In genomic region chr17:78418627-78419026, GRCh38 we compare ENCODE assay signal across 29 cellular contexts. TPM values are rescaled to one million over a fixed set of nuclear protein-coding genes. Genes with fewer than 3 reads are reported as not detected.
A peak's percentile ranks its signal among the peaks of the same experiment; 100 is the strongest.
DNase-seq lines count a peak whose midpoint lies in the region; FAIRE-seq and TF ChIP-seq lines count a peak whose summit lies in the region.
"Had no signal": no experiment of that assay in that cellular context is flagged by ENCODE, and none has a peak within 500 bp of the region (broad histone marks: within the 10 kb centered on the region; RNA-seq: fewer than 3 reads in every experiment).

No MANE protein-coding gene starts in this region.

- 71 to 78% (median 72%) methylated on average over 3 of the region's 3 CpGs for WGBS in small intestine, 3 donors

- H3K9me3 Mint-ChIP-seq in CD14-positive monocyte = peaks cover 0 to 3% (median 0%) of the 10 kb centered on the region in 7 donors
- no peaks in the 10 kb centered on the region for H3K9me3 Mint-ChIP-seq in activated T-helper 1 cell treated with anti-CD3 and anti-CD28 coated beads, Interleukin-12 subunit alpha, Interleukin-12 subunit beta, Interleukin-2, Interleukin-4 antibody, amounts not matched to agents 30 ng/mL and 10 ng/mL and 1 ng/mL, durations not matched to agents 14 hours and 24 hours and 36 hours
- H3K9me3 Mint-ChIP-seq: immature natural killer cell; memory B cell; neural progenitor cell; T-helper 2 cell treated with Interferon-gamma antibody and Interleukin-4, amounts not matched to agents 5 μg/mL and 100 μg/mL, for 36 hours had no signal

- intact Hi-C loops in CD14-positive monocyte (cut with micrococcal nuclease) = loop anchor here in 1 of 2 donors (5.0 kb wide), 1 partner anchor 131 kb away; no protein-coding TSS in a partner anchor
- intact Hi-C loops in activated T-helper 1 cell treated with anti-CD3 and anti-CD28 coated beads, Interleukin-12 subunit alpha, Interleukin-12 subunit beta, Interleukin-2, Interleukin-4 antibody, amounts not matched to agents 30 ng/mL and 10 ng/mL and 1 ng/mL, durations not matched to agents 14 hours and 24 hours and 36 hours (cut with micrococcal nuclease) = no loop called here

- no peak for TF ChIP-seq CTCF in CD14-positive monocyte (IDR thresholded peaks at IDR 0.05)
- no peak for TF ChIP-seq CTCF in parathyroid adenoma (IDR thresholded peaks at IDR 0.05)
- TF ChIP-seq CTCF in foreskin fibroblast (IDR thresholded peaks at IDR 0.05; ENCODE audit: low read depth, low read length) = no peak
- TF ChIP-seq CTCF in GM20000 (IDR thresholded peaks at IDR 0.05; ENCODE audit: extremely low read depth, missing control alignments) = no peak

- H3K27me3 ChIP-seq in parathyroid adenoma (ENCODE audit: control insufficient read depth, insufficient read depth, low read length) = no peaks in the 10 kb centered on the region
- no peaks in the 10 kb centered on the region for H3K27me3 ChIP-seq in small intestine (ENCODE audit: control insufficient read depth in 2 of 2, insufficient read depth in 2 of 2, low read length in 2 of 2)
- H3K27me3 ChIP-seq: ascending aorta, cardiac muscle cell, neural progenitor cell had no signal

- no peak overlapping the region for H2AFZ ChIP-seq in parathyroid adenoma
- H2AFZ ChIP-seq: GM23248, neural progenitor cell had no signal

- FAIRE-seq in small intestine (lab: Jason Lieb, UNC) = no peak
- FAIRE-seq: colon, G401.6 had no signal

- H3K27ac ChIP-seq in parathyroid adenoma (peak overlapping the region; percentile 75), small intestine (ENCODE audit: low read depth in 1 of 2, low read length in 1 of 2) (no peak overlapping the region)
- H3K27ac ChIP-seq: C4-2B, cardiac muscle cell, GM23248, neural progenitor cell had no signal

- no peaks in the 10 kb centered on the region for H3K79me2 ChIP-seq in parathyroid adenoma

- H3K27ac Mint-ChIP-seq in CD14-positive monocyte = peak overlapping the region; percentile 25 to 100 (median 85)
- peak overlapping the region; percentile 44 for H3K27ac Mint-ChIP-seq in activated T-helper 1 cell treated with anti-CD3 and anti-CD28 coated beads, Interleukin-12 subunit alpha, Interleukin-12 subunit beta, Interleukin-2, Interleukin-4 antibody, amounts not matched to agents 30 ng/mL and 10 ng/mL and 1 ng/mL, durations not matched to agents 14 hours and 24 hours and 36 hours
- H3K27ac Mint-ChIP-seq: neural progenitor cell had no signal

- peaks cover 56% of the 10 kb centered on the region for H3K4me1 Mint-ChIP-seq in CD14-positive monocyte
- H3K4me1 Mint-ChIP-seq in activated T-helper 1 cell treated with anti-CD3 and anti-CD28 coated beads, Interleukin-12 subunit alpha, Interleukin-12 subunit beta, Interleukin-2, Interleukin-4 antibody, amounts not matched to agents 30 ng/mL and 10 ng/mL and 1 ng/mL, durations not matched to agents 14 hours and 24 hours and 36 hours (ENCODE audit: low read depth) = peaks cover 83% of the 10 kb centered on the region
- H3K4me1 Mint-ChIP-seq: memory B cell, neural progenitor cell had no signal

- H3K9me3 ChIP-seq in parathyroid adenoma (ENCODE audit: control insufficient read depth, low read length) (no peaks in the 10 kb centered on the region), small intestine (ENCODE audit: control insufficient read depth, low read depth) (no peaks in the 10 kb centered on the region)
- H3K9me3 ChIP-seq: ascending aorta, Caco-2 had no signal

- H3K27me3 Mint-ChIP-seq in CD14-positive monocyte (ENCODE audit: low read depth in 3 of 3) = no peaks in the 10 kb centered on the region
- H3K27me3 Mint-ChIP-seq in activated T-helper 1 cell treated with anti-CD3 and anti-CD28 coated beads, Interleukin-12 subunit alpha, Interleukin-12 subunit beta, Interleukin-2, Interleukin-4 antibody, amounts not matched to agents 30 ng/mL and 10 ng/mL and 1 ng/mL, durations not matched to agents 14 hours and 24 hours and 36 hours (ENCODE audit: insufficient read depth) = no peaks in the 10 kb centered on the region
- H3K27me3 Mint-ChIP-seq: memory B cell, progenitor cell of endocrine pancreas had no signal

- H3K4me3 Mint-ChIP-seq in CD14-positive monocyte = no peak overlapping the region
- no peak overlapping the region for H3K4me3 Mint-ChIP-seq in activated T-helper 1 cell treated with anti-CD3 and anti-CD28 coated beads, Interleukin-12 subunit alpha, Interleukin-12 subunit beta, Interleukin-2, Interleukin-4 antibody, amounts not matched to agents 30 ng/mL and 10 ng/mL and 1 ng/mL, durations not matched to agents 14 hours and 24 hours and 36 hours
- H3K4me3 Mint-ChIP-seq: immature natural killer cell; memory B cell; neural progenitor cell; T-helper 2 cell treated with Interferon-gamma antibody and Interleukin-4, amounts not matched to agents 5 μg/mL and 100 μg/mL, for 36 hours had no signal

- DNase-seq in NCI-H2171 treated with DMSO at 0.1 percent for 48 hours (lab: John Stamatoyannopoulos, UW) (peak; percentile 41), NCI-H2171 (lab: John Stamatoyannopoulos, UW) (no peak), CD14-positive monocyte (ENCODE audit: low spot score) (no peak), small intestine (no peak), foreskin fibroblast (no peak), GM20000 (ENCODE audit: low spot score) (no peak)
- DNase-seq in activated T-helper 1 cell treated with anti-CD3 and anti-CD28 coated beads, Interleukin-12 subunit alpha, Interleukin-12 subunit beta, Interleukin-2, Interleukin-4 antibody, amounts not matched to agents 30 ng/mL and 10 ng/mL and 1 ng/mL, durations not matched to agents 14 hours and 24 hours and 36 hours (ENCODE audit: low spot score) = no peak
- DNase-seq: activated CD4-positive, CD25-positive, alpha-beta regulatory T cell treated with anti-CD3 and anti-CD28 coated beads, Interleukin-2, amount 50 U/mL, for 72 hours; activated T-cell treated with anti-CD3 and anti-CD28 coated beads, Interleukin-2, amount 50 U/mL, for 1 hour; Caco-2; DMS79; effector CD8-positive, alpha-beta T cell; hypothalamus; immature natural killer cell; left cardiac atrium; NCI-H526; Right ventricle myocardium superior; stimulated activated CD4-positive, alpha-beta T cell treated with anti-CD3 and anti-CD28 coated beads, Interleukin-4, amount 100 ng/mL, for 24 hours had no signal

- peaks cover 86 to 91% of the 10 kb centered on the region in 2 donors for H3K36me3 Mint-ChIP-seq in CD14-positive monocyte
- peaks cover 44% of the 10 kb centered on the region for H3K36me3 Mint-ChIP-seq in activated T-helper 1 cell treated with anti-CD3 and anti-CD28 coated beads, Interleukin-12 subunit alpha, Interleukin-12 subunit beta, Interleukin-2, Interleukin-4 antibody, amounts not matched to agents 30 ng/mL and 10 ng/mL and 1 ng/mL, durations not matched to agents 14 hours and 24 hours and 36 hours (ENCODE audit: low read depth)

- H3K4me1 ChIP-seq in parathyroid adenoma (no peaks in the 10 kb centered on the region), small intestine (ENCODE audit: control insufficient read depth in 2 of 2, insufficient read depth in 1 of 2, low read depth in 1 of 2, low read length in 1 of 2) (peaks cover 2 to 25% of the 10 kb centered on the region in 2 donors)
- H3K4me1 ChIP-seq: ascending aorta, neural progenitor cell had no signal

- H3K4me3 ChIP-seq in parathyroid adenoma (ENCODE audit: low read depth, low read length) = no peak overlapping the region
- H3K4me3 ChIP-seq in small intestine (ENCODE audit: low read depth in 1 of 2, low read length in 2 of 2) = no peak overlapping the region
- H3K4me3 ChIP-seq in foreskin fibroblast (ENCODE audit: low read depth in 1 of 2, low read length in 2 of 2) = no peak overlapping the region
- H3K4me3 ChIP-seq: ascending aorta, cardiac muscle cell, GM23248, neural progenitor cell had no signal

- H3K36me3 ChIP-seq in parathyroid adenoma (ENCODE audit: control insufficient read depth, insufficient read depth, low read length) (no peaks in the 10 kb centered on the region), small intestine (ENCODE audit: control insufficient read depth in 2 of 2, insufficient read depth in 2 of 2, low read length in 2 of 2) (peaks cover under 1% of the 10 kb centered on the region in 2 donors)
- H3K36me3 ChIP-seq: neural progenitor cell had no signal

- no peak overlapping the region for H3K9ac ChIP-seq in parathyroid adenoma
- H3K9ac ChIP-seq: GM23248, neural progenitor cell had no signal

- no peak overlapping the region for H3K4me2 ChIP-seq in parathyroid adenoma (ENCODE audit: low read length)
- H3K4me2 ChIP-seq: neural progenitor cell had no signal

RNA-seq across cellular contexts. Expression of gene PGS1, which starts 40.2 kb away (rescaled TPM):
- 10 to 100 TPM; 26.0 to 28.0 TPM for polyA plus RNA-seq in CD14-positive monocyte
- total RNA-seq in activated T-helper 1 cell treated with anti-CD3 and anti-CD28 coated beads, Interleukin-12 subunit alpha, Interleukin-12 subunit beta, Interleukin-2, Interleukin-4 antibody, amounts not matched to agents 30 ng/mL and 10 ng/mL and 1 ng/mL, durations not matched to agents 14 hours and 24 hours and 36 hours = 71.9 and 73.5 TPM in 2 replicates
- polyA plus RNA-seq in small intestine = 10 to 100 TPM; 14.9 to 24.9 (median 16.1) TPM

RNA-seq across cellular contexts. Expression of gene SOCS3, which starts 58.8 kb away (rescaled TPM):
- 100 to 1,000 TPM; 123 to 144 TPM for polyA plus RNA-seq in CD14-positive monocyte
- 75.4 and 76.3 TPM in 2 replicates for total RNA-seq in activated T-helper 1 cell treated with anti-CD3 and anti-CD28 coated beads, Interleukin-12 subunit alpha, Interleukin-12 subunit beta, Interleukin-2, Interleukin-4 antibody, amounts not matched to agents 30 ng/mL and 10 ng/mL and 1 ng/mL, durations not matched to agents 14 hours and 24 hours and 36 hours
- 10 to 100 TPM in 1 of 3 donors, 1 to 10 TPM in 2; 3.4 to 67.3 (median 6.5) TPM for polyA plus RNA-seq in small intestine
